ENCODE assay signal across 26 cellular contexts in the genomic region with DNA sequence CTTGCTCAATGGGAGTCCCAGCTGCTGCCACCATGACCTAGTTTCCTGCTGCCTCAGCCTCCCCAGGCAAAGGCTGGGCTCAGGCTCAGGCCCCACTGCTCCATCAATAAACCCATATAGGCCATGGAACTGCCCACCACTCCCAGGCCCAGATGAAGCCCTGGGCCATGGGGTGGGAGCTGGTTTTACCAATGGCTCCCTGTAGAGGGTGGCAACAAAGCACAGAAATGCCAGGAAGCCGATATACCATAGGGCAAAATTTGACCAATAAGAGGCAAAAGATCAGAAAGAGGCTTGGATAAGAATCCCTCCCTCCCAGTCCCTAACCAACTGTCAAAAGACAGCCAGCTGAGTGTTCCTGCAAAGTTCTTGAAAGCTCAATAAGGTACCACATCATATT.
"Had no signal": no experiment of that assay in that cellular context is flagged by ENCODE, and none has a peak within 500 bp of the region (broad histone marks: within the 10 kb centered on the region; RNA-seq: fewer than 3 reads in every experiment).

No MANE protein-coding gene starts in this region.

- H3K27me3 ChIP-seq: colonic mucosa, gastrocnemius medialis, left lung, neural progenitor cell, right atrium auricular region, suprapubic skin had no signal

- DNase-seq: colonic mucosa; effector CD8-positive, alpha-beta T cell; endodermal cell; foreskin fibroblast; gastrocnemius medialis; head of caudate nucleus; kidney; left cardiac atrium; left lung; mesenchymal stem cell; midbrain; naive thymus-derived CD4-positive, alpha-beta T cell; stimulated activated CD4-positive, alpha-beta T cell treated with anti-CD3 and anti-CD28 coated beads, Interleukin-12 subunit alpha, Interleukin-12 subunit beta, amount 100 ng/mL, for 4 hours; stimulated activated CD4-positive, alpha-beta T cell treated with anti-CD3 and anti-CD28 coated beads, Interleukin-1b, Interleukin-23, amount 100 ng/mL, for 48 hours; stimulated activated CD4-positive, alpha-beta T cell treated with anti-CD3 and anti-CD28 coated beads, Interleukin-4, amount 100 ng/mL, for 1 hour; stimulated activated CD8-positive, alpha-beta memory T cell treated with anti-CD3 and anti-CD28 coated beads, Interleukin-4, amount 100 ng/mL, for 48 hours; stimulated activated naive CD4-positive, alpha-beta T cell; stimulated activated naive CD8-positive, alpha-beta T cell treated with anti-CD3 and anti-CD28 coated beads, Interleukin-15, amount 100 ng/mL, for 72 hours had no signal

- H3K4me3 ChIP-seq: colonic mucosa, gastrocnemius medialis, left lung, neural progenitor cell, prostate gland, right atrium auricular region, smooth muscle cell, suprapubic skin had no signal

- H3K4me1 ChIP-seq: colonic mucosa, gastrocnemius medialis, left lung, neural progenitor cell, prostate gland, right atrium auricular region, suprapubic skin had no signal

- H3K36me3 ChIP-seq: colonic mucosa, gastrocnemius medialis, left lung, neural progenitor cell, prostate gland, right atrium auricular region, suprapubic skin had no signal

- ATAC-seq: esophagus mucosa; gastrocnemius medialis; left cardiac atrium; left lung; naive thymus-derived CD4-positive, alpha-beta T cell; sciatic nerve; stimulated activated naive CD8-positive, alpha-beta T cell treated with anti-CD3 and anti-CD28 coated beads, Interleukin-15, amount 100 ng/mL, for 72 hours had no signal

- H3K27ac ChIP-seq: colonic mucosa, epithelial cell of prostate, gastrocnemius medialis, left lung, neural progenitor cell, prostate gland, right atrium auricular region, suprapubic skin had no signal

- H3K9me3 ChIP-seq: colonic mucosa, gastrocnemius medialis, left lung, prostate gland, right atrium auricular region, suprapubic skin had no signal
